In the genomic region with DNA sequence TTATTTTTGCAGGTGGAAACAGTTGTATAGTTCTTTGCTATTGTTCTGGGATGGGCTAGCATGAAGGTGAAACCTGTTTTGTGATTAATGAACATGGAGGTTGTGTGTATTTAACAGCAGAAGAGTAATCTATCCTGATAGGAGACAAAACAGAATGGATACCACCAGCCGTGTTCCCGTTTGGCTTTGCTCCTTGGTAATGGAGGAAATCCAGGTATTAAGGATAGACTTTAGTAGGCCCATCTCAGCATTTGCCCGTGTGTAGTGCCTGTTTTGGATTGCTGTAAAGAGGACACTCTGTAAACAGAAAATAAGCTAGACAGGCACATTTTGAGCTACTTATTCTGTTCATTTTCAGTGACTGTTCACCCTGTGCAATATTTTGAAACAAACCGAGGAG, we compare ENCODE assay signal across 23 cellular contexts.
"Had no signal": no experiment of that assay in that cellular context is flagged by ENCODE, and none has a peak within 500 bp of the region (broad histone marks: within the 10 kb centered on the region; RNA-seq: fewer than 3 reads in every experiment).

No MANE protein-coding gene starts in this region.

- H3K27ac Mint-ChIP-seq: activated CD4-positive, alpha-beta memory T cell treated with anti-CD3 and anti-CD28 coated beads, Interleukin-2, amount 10 ng/mL, durations not matched to agents 7 days and 5 days; activated CD4-positive, alpha-beta T cell treated with anti-CD3 and anti-CD28 coated beads, Interleukin-2, amount 10 ng/mL, durations not matched to agents 7 days and 5 days; activated naive CD4-positive, alpha-beta T cell treated with anti-CD3 and anti-CD28 coated beads, Interleukin-2, amount 10 ng/mL, durations not matched to agents 7 days and 5 days; activated naive CD4-positive, alpha-beta T cell treated with anti-CD3 and anti-CD28 coated beads, Interleukin-2, amount 50 U/mL, for 72 hours; activated naive CD8-positive, alpha-beta T cell treated with anti-CD3 and anti-CD28 coated beads, Interleukin-2, amount 10 ng/mL, durations not matched to agents 7 days and 5 days; activated T-cell treated with anti-CD3 and anti-CD28 coated beads, Interleukin-2, amount 50 U/mL, for 24 hours; activated T-cell treated with anti-CD3 and anti-CD28 coated beads, Interleukin-2, amount 50 U/mL, for 72 hours; brain had no signal

- DNase-seq: activated CD4-positive, alpha-beta memory T cell treated with anti-CD3 and anti-CD28 coated beads, Interleukin-2, amount 10 ng/mL, durations not matched to agents 7 days and 5 days; activated CD4-positive, alpha-beta T cell treated with anti-CD3 and anti-CD28 coated beads for 4 hours; activated CD4-positive, alpha-beta T cell treated with anti-CD3 and anti-CD28 coated beads, Interleukin-2, amount 10 ng/mL, durations not matched to agents 7 days and 5 days; activated CD4-positive, alpha-beta T cell treated with anti-CD3 and anti-CD28 coated beads, Interleukin-2, amount 50 U/mL, for 4 hours; activated CD4-positive, CD25-positive, alpha-beta regulatory T cell; activated CD4-positive, CD25-positive, alpha-beta regulatory T cell treated with anti-CD3 and anti-CD28 coated beads, Interleukin-2, amount 50 U/mL, for 72 hours; activated CD8-positive, alpha-beta memory T cell treated with anti-CD3 and anti-CD28 coated beads, Interleukin-2, amount 50 U/mL, for 48 hours; activated gamma-delta T cell; activated naive CD4-positive, alpha-beta T cell; activated naive CD4-positive, alpha-beta T cell treated with anti-CD3 and anti-CD28 coated beads, Interleukin-2, amount 10 ng/mL, durations not matched to agents 7 days and 5 days; activated naive CD8-positive, alpha-beta T cell treated with anti-CD3 and anti-CD28 coated beads, Interleukin-2, amount 10 ng/mL, durations not matched to agents 7 days and 5 days; activated T-cell treated with anti-CD3 and anti-CD28 coated beads for 4 hours; activated T-cell treated with anti-CD3 and anti-CD28 coated beads, Interleukin-2, amount 50 U/mL, for 24 hours; activated T-cell treated with anti-CD3 and anti-CD28 coated beads, Interleukin-2, amount 50 U/mL, for 72 hours; central memory CD4-positive, alpha-beta T cell; effector CD8-positive, alpha-beta T cell; esophagus squamous epithelium; foreskin melanocyte; glutamatergic neuron; heart left ventricle; T-helper 2 cell had no signal

- H3K4me3 Mint-ChIP-seq: activated CD4-positive, alpha-beta memory T cell treated with anti-CD3 and anti-CD28 coated beads, Interleukin-2, amount 10 ng/mL, durations not matched to agents 7 days and 5 days; activated CD4-positive, alpha-beta T cell treated with anti-CD3 and anti-CD28 coated beads, Interleukin-2, amount 10 ng/mL, durations not matched to agents 7 days and 5 days; activated naive CD4-positive, alpha-beta T cell treated with anti-CD3 and anti-CD28 coated beads, Interleukin-2, amount 10 ng/mL, durations not matched to agents 7 days and 5 days; activated naive CD8-positive, alpha-beta T cell treated with anti-CD3 and anti-CD28 coated beads, Interleukin-2, amount 10 ng/mL, durations not matched to agents 7 days and 5 days; activated T-cell treated with anti-CD3 and anti-CD28 coated beads, Interleukin-2, amount 50 U/mL, for 24 hours; activated T-cell treated with anti-CD3 and anti-CD28 coated beads, Interleukin-2, amount 50 U/mL, for 72 hours; brain had no signal

- H3K4me1 Mint-ChIP-seq: activated CD4-positive, alpha-beta memory T cell treated with anti-CD3 and anti-CD28 coated beads, Interleukin-2, amount 10 ng/mL, durations not matched to agents 7 days and 5 days; activated CD4-positive, alpha-beta T cell treated with anti-CD3 and anti-CD28 coated beads, Interleukin-2, amount 10 ng/mL, durations not matched to agents 7 days and 5 days; activated naive CD4-positive, alpha-beta T cell treated with anti-CD3 and anti-CD28 coated beads, Interleukin-2, amount 10 ng/mL, durations not matched to agents 7 days and 5 days; activated naive CD8-positive, alpha-beta T cell treated with anti-CD3 and anti-CD28 coated beads, Interleukin-2, amount 10 ng/mL, durations not matched to agents 7 days and 5 days had no signal

- ATAC-seq: activated naive CD4-positive, alpha-beta T cell treated with anti-CD3 and anti-CD28 coated beads, Interleukin-2, amount 50 U/mL, for 72 hours; activated T-cell treated with anti-CD3 and anti-CD28 coated beads, Interleukin-2, amount 50 U/mL, for 72 hours; heart left ventricle had no signal

- H3K27me3 Mint-ChIP-seq: activated CD4-positive, alpha-beta memory T cell treated with anti-CD3 and anti-CD28 coated beads, Interleukin-2, amount 10 ng/mL, durations not matched to agents 7 days and 5 days; activated CD4-positive, alpha-beta T cell treated with anti-CD3 and anti-CD28 coated beads, Interleukin-2, amount 10 ng/mL, durations not matched to agents 7 days and 5 days; activated naive CD4-positive, alpha-beta T cell treated with anti-CD3 and anti-CD28 coated beads, Interleukin-2, amount 10 ng/mL, durations not matched to agents 7 days and 5 days; activated naive CD8-positive, alpha-beta T cell treated with anti-CD3 and anti-CD28 coated beads, Interleukin-2, amount 10 ng/mL, durations not matched to agents 7 days and 5 days; activated T-cell treated with anti-CD3 and anti-CD28 coated beads, Interleukin-2, amount 50 U/mL, for 24 hours had no signal

- H3K36me3 Mint-ChIP-seq: activated naive CD4-positive, alpha-beta T cell treated with anti-CD3 and anti-CD28 coated beads, Interleukin-2, amount 10 ng/mL, durations not matched to agents 7 days and 5 days; activated naive CD4-positive, alpha-beta T cell treated with anti-CD3 and anti-CD28 coated beads, Interleukin-2, amount 50 U/mL, for 72 hours; activated naive CD8-positive, alpha-beta T cell treated with anti-CD3 and anti-CD28 coated beads, Interleukin-2, amount 10 ng/mL, durations not matched to agents 7 days and 5 days; brain had no signal
